In the genomic region with DNA sequence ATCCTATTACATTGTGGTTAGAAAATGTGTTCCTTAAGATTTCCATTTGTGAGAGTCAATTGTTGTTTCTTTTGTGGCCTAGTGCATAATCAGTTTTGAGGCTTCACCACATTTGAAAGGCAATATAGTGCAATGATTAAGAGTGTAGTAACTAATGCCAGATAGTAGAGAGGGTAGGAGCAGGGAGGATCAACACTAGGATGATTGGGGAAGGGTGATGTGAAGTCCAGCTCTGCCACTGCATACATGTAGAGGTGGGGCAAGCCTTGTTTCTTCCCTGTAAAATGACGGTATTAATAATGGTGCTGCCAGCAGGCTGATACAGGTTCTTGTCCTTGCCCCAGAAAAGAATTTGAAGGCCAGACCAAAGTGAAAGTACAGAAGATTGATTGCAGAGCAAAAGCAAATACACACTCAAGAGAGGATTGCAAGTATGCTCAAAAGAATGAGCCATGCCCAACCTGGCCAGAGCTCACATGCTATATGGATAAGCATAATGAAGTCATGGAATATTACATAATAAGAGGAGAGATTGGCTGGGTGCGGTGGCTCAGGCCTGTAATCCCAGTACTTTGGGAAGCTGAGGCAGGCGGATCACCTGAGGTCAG, we compare ENCODE assay signal across 12 cellular contexts. TPM values are rescaled to one million over a fixed set of nuclear protein-coding genes. Genes with fewer than 3 reads are reported as not detected.
DNase-seq lines count a peak whose midpoint lies in the region; ATAC-seq, FAIRE-seq and TF ChIP-seq lines count a peak whose summit lies in the region.
"Had no signal": no experiment of that assay in that cellular context is flagged by ENCODE, and none has a peak within 500 bp of the region (broad histone marks: within the 10 kb centered on the region; RNA-seq: fewer than 3 reads in every experiment).

No MANE protein-coding gene starts in this region.

- TF ChIP-seq CTCF in fibroblast of pulmonary artery (IDR thresholded peaks at IDR 0.05; ENCODE audit: low read length, missing control alignments) = no peak
- no peak for TF ChIP-seq CTCF in GM20000 (IDR thresholded peaks at IDR 0.05; ENCODE audit: extremely low read depth, missing control alignments)

- no peaks in the 10 kb centered on the region for H3K27me3 ChIP-seq in small intestine (ENCODE audit: control insufficient read depth in 2 of 2, insufficient read depth in 2 of 2, low read length in 2 of 2)

- peak overlapping the region; percentile 41 to 66 for H3K27ac ChIP-seq in small intestine (ENCODE audit: low read depth in 1 of 2, low read length in 1 of 2)
- H3K27ac ChIP-seq: A549 had no signal

- H3K36me3 ChIP-seq in small intestine (ENCODE audit: control insufficient read depth in 2 of 2, insufficient read depth in 2 of 2, low read length in 2 of 2) = peaks cover 0 to 6% of the 10 kb centered on the region in 2 donors

- H3K4me3 ChIP-seq in fibroblast of pulmonary artery (replicated peaks; ENCODE audit: low read depth, low read length) = no peak overlapping the region
- no peak overlapping the region for H3K4me3 ChIP-seq in small intestine (ENCODE audit: low read depth in 1 of 2, low read length in 2 of 2)
- H3K4me3 ChIP-seq: A549 had no signal

- no peaks in the 10 kb centered on the region for H3K27me3 Mint-ChIP-seq in T-helper 1 cell treated with Interleukin-12 subunit alpha and Interleukin-12 subunit beta and Interleukin-4 antibody, amounts not matched to agents 30 μg/mL and 1 μg/mL, for 36 hours (ENCODE audit: low read depth)
- H3K27me3 Mint-ChIP-seq in activated T-helper 17 cell treated with anti-CD3 and anti-CD28 coated beads, Interleukin-2, amount 50 U/mL, for 72 hours = no peaks in the 10 kb centered on the region

- H3K4me1 ChIP-seq in small intestine (ENCODE audit: control insufficient read depth in 2 of 2, insufficient read depth in 1 of 2, low read depth in 1 of 2, low read length in 1 of 2) = peaks cover 6 to 7% of the 10 kb centered on the region in 2 donors
- H3K4me1 ChIP-seq: A549 had no signal

- H3K4me3 Mint-ChIP-seq in T-helper 1 cell treated with Interleukin-12 subunit alpha and Interleukin-12 subunit beta and Interleukin-4 antibody, amounts not matched to agents 30 μg/mL and 1 μg/mL, for 36 hours = peak overlapping the region; percentile 52
- H3K4me3 Mint-ChIP-seq in activated T-helper 17 cell treated with anti-CD3 and anti-CD28 coated beads, Interleukin-2, amount 50 U/mL, for 72 hours = peak overlapping the region; percentile 58

- peaks cover 68% of the 10 kb centered on the region for H3K4me1 Mint-ChIP-seq in T-helper 1 cell treated with Interleukin-12 subunit alpha and Interleukin-12 subunit beta and Interleukin-4 antibody, amounts not matched to agents 30 μg/mL and 1 μg/mL, for 36 hours (ENCODE audit: low read depth)
- H3K4me1 Mint-ChIP-seq in activated T-helper 17 cell treated with anti-CD3 and anti-CD28 coated beads, Interleukin-2, amount 50 U/mL, for 72 hours = peaks cover 70% of the 10 kb centered on the region

- DNase-seq in T-helper 1 cell = no peak
- DNase-seq in fibroblast of pulmonary artery (ENCODE audit: low read depth) = peak; percentile 50
- peak; percentile 71 for DNase-seq in small intestine
- DNase-seq in GM20000 (ENCODE audit: low spot score) = no peak
- DNase-seq in AML-193 (lab: John Stamatoyannopoulos, UW) = no peak
- DNase-seq: activated effector memory CD4-positive, alpha-beta T cell treated with anti-CD3 and anti-CD28 coated beads, Interleukin-2, amount 50 U/mL, for 16 hours; head of caudate nucleus; NCI-H2081 had no signal

- 63 to 75% (median 70%) methylated on average over 3 of the region's 3 CpGs for WGBS in small intestine, 3 donors

- no peak for ATAC-seq in activated T-helper 17 cell treated with anti-CD3 and anti-CD28 coated beads, Interleukin-2, amount 50 U/mL, for 72 hours (replicated peaks)
- ATAC-seq in HG03378 (IDR thresholded peaks at IDR 0.05; ENCODE audit: unreplicated experiment) = no peak
- ATAC-seq: A549 had no signal

- H3K9me3 Mint-ChIP-seq in T-helper 1 cell treated with Interleukin-12 subunit alpha and Interleukin-12 subunit beta and Interleukin-4 antibody, amounts not matched to agents 30 μg/mL and 1 μg/mL, for 36 hours = peaks cover 8% of the 10 kb centered on the region
- H3K9me3 Mint-ChIP-seq in activated T-helper 17 cell treated with anti-CD3 and anti-CD28 coated beads, Interleukin-2, amount 50 U/mL, for 72 hours = no peaks in the 10 kb centered on the region

- peak overlapping the region; percentile 17 for H3K27ac Mint-ChIP-seq in T-helper 1 cell treated with Interleukin-12 subunit alpha and Interleukin-12 subunit beta and Interleukin-4 antibody, amounts not matched to agents 30 μg/mL and 1 μg/mL, for 36 hours
- H3K27ac Mint-ChIP-seq in activated T-helper 17 cell treated with anti-CD3 and anti-CD28 coated beads, Interleukin-2, amount 50 U/mL, for 72 hours = peak overlapping the region; percentile 39

- no peak for FAIRE-seq in small intestine (lab: Jason Lieb, UNC)
- FAIRE-seq: A549 had no signal

- H3K9me3 ChIP-seq in small intestine (ENCODE audit: control insufficient read depth, low read depth) = no peaks in the 10 kb centered on the region
- H3K9me3 ChIP-seq: A549 had no signal

- peaks cover 67% of the 10 kb centered on the region for H3K36me3 Mint-ChIP-seq in T-helper 1 cell treated with Interleukin-12 subunit alpha and Interleukin-12 subunit beta and Interleukin-4 antibody, amounts not matched to agents 30 μg/mL and 1 μg/mL, for 36 hours (ENCODE audit: low read depth)
- H3K36me3 Mint-ChIP-seq in activated T-helper 17 cell treated with anti-CD3 and anti-CD28 coated beads, Interleukin-2, amount 50 U/mL, for 72 hours (ENCODE audit: low read depth) = peaks cover 97% of the 10 kb centered on the region

RNA-seq across cellular contexts. Expression of a gene that starts 8.0 kb away (rescaled TPM):
- 100 to 1,000 TPM; 131 to 175 TPM for total RNA-seq in activated T-helper 17 cell treated with anti-CD3 and anti-CD28 coated beads, Interleukin-2, amount 50 U/mL, for 72 hours
- polyA plus RNA-seq in small intestine = 10 to 100 TPM; 38.7 to 55.4 (median 53.0) TPM

Comparison
In these comparisons a context has a peak if more than half of its experiments do, and no peak if none do; other contexts are left out.
1. DNase-seq: peak in fibroblast of pulmonary artery (single experiment) and small intestine (single experiment); none in T-helper 1 cell (0 of 5), GM20000 (single experiment) and AML-193 (0 of 2).